8 cellular contexts compared by ENCODE assay signal in the genomic region with DNA sequence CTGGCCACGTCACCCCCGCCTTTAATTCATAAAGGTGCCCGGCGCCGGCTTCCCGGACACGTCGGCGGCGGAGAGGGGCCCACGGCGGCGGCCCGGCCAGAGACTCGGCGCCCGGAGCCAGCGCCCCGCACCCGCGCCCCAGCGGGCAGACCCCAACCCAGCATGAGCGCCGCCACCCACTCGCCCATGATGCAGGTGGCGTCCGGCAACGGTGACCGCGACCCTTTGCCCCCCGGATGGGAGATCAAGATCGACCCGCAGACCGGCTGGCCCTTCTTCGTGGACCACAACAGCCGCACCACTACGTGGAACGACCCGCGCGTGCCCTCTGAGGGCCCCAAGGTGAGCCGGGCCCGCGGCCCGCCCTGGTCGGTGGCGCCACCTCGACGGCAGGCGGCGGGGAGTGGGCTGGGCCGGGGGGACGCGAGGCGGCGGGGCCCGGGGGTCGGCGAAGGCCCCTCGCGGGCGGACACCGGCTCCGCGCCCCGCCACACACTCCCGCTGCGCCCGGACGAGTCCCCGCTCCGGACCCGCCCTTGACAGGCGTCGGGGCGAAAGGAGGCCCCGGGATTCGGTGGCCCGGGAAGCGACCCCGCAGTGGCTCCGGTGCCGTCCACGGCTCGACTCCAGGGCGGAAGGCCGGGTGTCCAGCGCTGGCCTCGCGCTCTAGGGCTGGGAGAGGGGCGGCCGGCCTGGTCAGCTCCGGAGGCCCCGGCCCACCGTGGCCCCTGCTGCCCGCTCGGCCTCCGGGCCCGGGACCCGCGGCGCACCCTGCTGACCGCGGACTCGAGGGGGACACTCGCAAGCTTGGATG. TPM values are rescaled to one million over a fixed set of nuclear protein-coding genes. Genes with fewer than 3 reads are reported as not detected.
DNase-seq lines count a peak whose midpoint lies in the region; ATAC-seq and TF ChIP-seq lines count a peak whose summit lies in the region.

No MANE protein-coding gene starts in this region.

- ATAC-seq in HG02588 (IDR thresholded peaks at IDR 0.05; ENCODE audit: unreplicated experiment) (peak; percentile 28), T-cell (replicated peaks in 1 of 4) (peak; percentile 9 to 24 (median 17)), HG03457 (IDR thresholded peaks at IDR 0.05; ENCODE audit: unreplicated experiment) (no peak), GM18858 (IDR thresholded peaks at IDR 0.05; ENCODE audit: unreplicated experiment) (no peak)

- peak overlapping the region; percentile 87 to 97 (median 89) for H3K4me3 Mint-ChIP-seq in T-cell

- peak overlapping the region; percentile 91 to 98 for H3K27ac Mint-ChIP-seq in T-cell

- DNase-seq in GM10248 (ENCODE audit: extremely low spot score) (peak; percentile 41), T-cell (peak in 9 of 34 experiments; percentile 2 to 29 (median 16)), NCI-H1436 (lab: John Stamatoyannopoulos, UW) (no peak)

- peaks cover 52% of the 10 kb centered on the region in 3 donors for H3K4me1 Mint-ChIP-seq in T-cell

- no peaks in the 10 kb centered on the region for H3K27me3 Mint-ChIP-seq in T-cell

- H3K4me3 ChIP-seq in ectodermal cell (ENCODE audit: insufficient read depth, low read depth, low read length) (peak overlapping the region; percentile 49), mucosa of stomach (ENCODE audit: low read length) (peak overlapping the region; percentile 52)

- CTCF ChIA-PET in GM10248 (lab: Yijun Ruan, JAX) (interaction anchor here (1.2 kb wide), 1 partner anchor 38 kb away, joined by 5 read pairs; no protein-coding TSS in a partner anchor), T-cell (lab: Charles Lee) (interaction anchor here in 1 of 2 donors (0.6 to 1.0 kb wide), 3 partner anchors 9 to 74 kb away, joined by 3 to 4 read pairs (median 3); a partner anchor contains a TSS)

- no peaks in the 10 kb centered on the region for H3K36me3 ChIP-seq in ectodermal cell (ENCODE audit: control insufficient read depth, insufficient read depth, low read length)
- peaks cover 1% of the 10 kb centered on the region for H3K36me3 ChIP-seq in mucosa of stomach (ENCODE audit: control insufficient read depth, insufficient read depth, low read length)

- no peaks in the 10 kb centered on the region for H3K9me3 ChIP-seq in ectodermal cell (ENCODE audit: control insufficient read depth, low read length)
- H3K9me3 ChIP-seq in mucosa of stomach (ENCODE audit: control insufficient read depth, low read length), result no peaks in the 10 kb centered on the region

- H3K36me3 Mint-ChIP-seq in T-cell, result peaks cover 4% of the 10 kb centered on the region

- WGBS in ectodermal cell, 2 experiments, result 1% methylated on average over 106 of the region's 106 CpGs

- peak overlapping the region; percentile 30 for H3K27ac ChIP-seq in ectodermal cell (ENCODE audit: insufficient read depth, low read depth, low read length, poor library complexity, severe bottlenecking)

- POLR2A ChIA-PET in GM10248 (lab: Yijun Ruan, JAX), result interaction anchor here (0.5 to 1.7 kb wide), 8 partner anchors 9 to 620 kb away, joined by 3 to 6 read pairs (median 4); a partner anchor contains a TSS
- POLR2A ChIA-PET in T-cell (lab: Charles Lee), result interaction anchor here in 1 of 2 donors (0.6 kb wide), 1 partner anchor 246 kb away, joined by 3 read pairs; no protein-coding TSS in a partner anchor

- TF ChIP-seq CTCF in GM10248 (IDR thresholded peaks at IDR 0.05; ENCODE audit: control extremely low read depth, extremely low read depth, low read depth, missing control alignments), result no peak

- H3K9me3 Mint-ChIP-seq in T-cell, result no peaks in the 10 kb centered on the region

- H3K9ac ChIP-seq in mucosa of stomach (ENCODE audit: low read length), result peak overlapping the region; percentile 93

- H3K4me1 ChIP-seq in ectodermal cell (ENCODE audit: control insufficient read depth, insufficient read depth, low read length) (no peaks in the 10 kb centered on the region), mucosa of stomach (ENCODE audit: control insufficient read depth, insufficient read depth, low read length) (peaks cover 26% of the 10 kb centered on the region)

- H3K27me3 ChIP-seq in ectodermal cell (ENCODE audit: control insufficient read depth, insufficient read depth, low read length, poor library complexity, severe bottlenecking) (peaks cover 7% of the 10 kb centered on the region), mucosa of stomach (ENCODE audit: control insufficient read depth, insufficient read depth, low read length) (no peaks in the 10 kb centered on the region)

RNA-seq across cellular contexts. Expression of a gene that starts 0.5 kb away (rescaled TPM):
- total RNA-seq in T-cell, result 10 to 100 TPM; 20.2 to 36.4 (median 23.7) TPM
- 15.1 TPM for polyA plus RNA-seq in ectodermal cell (2013, experiment 1 of 4)
- 11.9 TPM for polyA plus RNA-seq in ectodermal cell (2013, experiment 2 of 4)
- polyA plus RNA-seq in ectodermal cell (2013, experiment 3 of 4), result 12.5 TPM
- polyA plus RNA-seq in ectodermal cell (2013, experiment 4 of 4), result 14.2 TPM

RNA-seq across cellular contexts. Expression of a gene that starts 55.0 kb away (rescaled TPM):
- total RNA-seq in T-cell, result 100 to 1,000 TPM; 147 to 197 (median 156) TPM
- 149 TPM for polyA plus RNA-seq in ectodermal cell (2013, experiment 1 of 4)
- 156 TPM for polyA plus RNA-seq in ectodermal cell (2013, experiment 2 of 4)
- 144 TPM for polyA plus RNA-seq in ectodermal cell (2013, experiment 3 of 4)
- polyA plus RNA-seq in ectodermal cell (2013, experiment 4 of 4), result 150 TPM

Comparison
In these comparisons a context has a peak if more than half of its experiments do, and no peak if none do; other contexts are left out.
1. ATAC-seq: peak in HG02588 (single experiment) and T-cell (4 of 4); none in HG03457 (single experiment) and GM18858 (single experiment).